In the genomic region with DNA sequence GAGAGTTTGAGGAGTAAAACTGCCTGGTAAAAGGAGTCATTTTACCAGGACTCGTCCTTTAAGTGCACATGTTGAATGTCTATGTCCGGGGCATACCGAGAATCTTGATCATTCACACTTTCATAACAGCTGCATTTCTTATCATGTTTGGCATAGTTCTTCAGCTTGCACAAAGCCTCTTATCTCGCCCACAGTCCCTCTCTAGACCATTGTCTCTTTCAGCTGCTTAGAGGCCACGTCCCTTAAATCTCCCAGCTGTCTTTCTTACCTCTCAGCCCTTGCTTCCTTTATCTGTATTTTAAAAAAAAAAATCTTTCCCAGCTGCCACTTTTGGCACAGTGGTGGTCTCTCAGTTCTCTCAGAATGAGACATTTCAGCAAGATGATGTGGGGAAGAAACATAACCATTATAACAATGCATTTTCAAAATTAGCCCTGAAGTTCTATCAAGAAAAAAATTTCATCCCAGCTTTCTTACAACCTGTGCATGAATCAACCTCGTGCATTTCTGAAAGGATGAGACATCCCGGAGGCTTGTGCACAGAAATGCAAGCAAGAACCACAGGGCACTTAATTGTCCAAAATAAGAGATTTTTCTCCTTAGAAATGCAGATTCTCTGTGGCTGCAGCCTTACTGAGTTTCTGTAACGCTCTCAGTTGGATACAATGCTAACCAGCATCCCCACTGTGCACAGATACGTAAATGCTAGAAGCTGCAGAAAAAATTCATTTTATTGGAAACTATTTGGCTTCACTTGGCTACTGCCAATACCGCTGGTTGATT, we compare ENCODE assay signal across 18 cellular contexts. TPM values are rescaled to one million over a fixed set of nuclear protein-coding genes. Genes with fewer than 3 reads are reported as not detected.
DNase-seq lines count a peak whose midpoint lies in the region; ATAC-seq and TF ChIP-seq lines count a peak whose summit lies in the region.
"Had no signal": no experiment of that assay in that cellular context is flagged by ENCODE, and none has a peak within 500 bp of the region (broad histone marks: within the 10 kb centered on the region; RNA-seq: fewer than 3 reads in every experiment).

No MANE protein-coding gene starts in this region.

- no peaks in the 10 kb centered on the region for H3K79me2 ChIP-seq in GM23248 (ENCODE audit: insufficient read depth)

- H4K8ac ChIP-seq in neuronal stem cell (ENCODE audit: low read depth, low read length) = no peak overlapping the region

- H3K9me2 ChIP-seq in GM23248 (ENCODE audit: insufficient read depth) = no peaks in the 10 kb centered on the region

- H2AFZ ChIP-seq in GM23248 (no peak overlapping the region), neuronal stem cell (ENCODE audit: low read length) (peak overlapping the region; percentile 25)

- H2BK12ac ChIP-seq in neuronal stem cell (ENCODE audit: low read length) = no peak overlapping the region

- H3K27ac ChIP-seq in GM23248 = no peak overlapping the region
- peak overlapping the region; percentile 18 for H3K27ac ChIP-seq in ectodermal cell (ENCODE audit: insufficient read depth, low read depth, low read length, poor library complexity, severe bottlenecking)
- peak overlapping the region; percentile 43 for H3K27ac ChIP-seq in neuronal stem cell (replicated peaks; ENCODE audit: low read length)
- H3K27ac ChIP-seq in CD4-positive, alpha-beta memory T cell (ENCODE audit: low read depth, low read length) = no peak overlapping the region
- H3K27ac ChIP-seq: Peyer's patch had no signal

- CTCF ChIA-PET in CD4-positive, alpha-beta memory T cell (lab: Charles Lee; ENCODE audit: partially characterized antibody) = no interaction called here

- H3K27me3 ChIP-seq in GM23248 (replicated peaks; ENCODE audit: insufficient read depth) (no peaks in the 10 kb centered on the region), ectodermal cell (ENCODE audit: control insufficient read depth, insufficient read depth, low read length, poor library complexity, severe bottlenecking) (no peaks in the 10 kb centered on the region), neuronal stem cell (ENCODE audit: control insufficient read depth in 3 of 3, insufficient read depth in 3 of 3, low read depth in 1 of 3, low read length in 3 of 3) (no peaks in the 10 kb centered on the region)
- H3K27me3 ChIP-seq in CD4-positive, alpha-beta memory T cell (ENCODE audit: insufficient read depth, low read length) = no peaks in the 10 kb centered on the region
- H3K27me3 ChIP-seq: Peyer's patch had no signal

- intact Hi-C loops in CD4-positive, alpha-beta memory T cell (cut with micrococcal nuclease) = no loop called here

- no peak overlapping the region for H3K18ac ChIP-seq in neuronal stem cell (ENCODE audit: low read length)

- no peak overlapping the region for H3K23ac ChIP-seq in neuronal stem cell (ENCODE audit: low read depth, low read length, poor library complexity)

- H3F3A ChIP-seq in GM23248 (ENCODE audit: insufficient read depth) = no peaks in the 10 kb centered on the region

- POLR2A ChIA-PET in CD4-positive, alpha-beta memory T cell (lab: Charles Lee; ENCODE audit: partially characterized antibody) = no interaction called here

- no peak overlapping the region for H2BK5ac ChIP-seq in neuronal stem cell (ENCODE audit: low read length)

- H3K36me3 Mint-ChIP-seq in nephron progenitor cell (ENCODE audit: low read depth) = no peaks in the 10 kb centered on the region
- no peaks in the 10 kb centered on the region for H3K36me3 Mint-ChIP-seq in activated T-cell treated with anti-CD3 and anti-CD28 coated beads, Interleukin-2, amount 50 U/mL, for 72 hours (ENCODE audit: insufficient read depth in 2 of 2)
- no peaks in the 10 kb centered on the region for H3K36me3 Mint-ChIP-seq in CD4-positive, alpha-beta memory T cell

- H3K4me1 Mint-ChIP-seq in nephron progenitor cell = no peaks in the 10 kb centered on the region
- H3K4me1 Mint-ChIP-seq in activated T-cell treated with anti-CD3 and anti-CD28 coated beads, Interleukin-2, amount 50 U/mL, for 72 hours (ENCODE audit: low read depth) = no peaks in the 10 kb centered on the region
- H3K4me1 Mint-ChIP-seq in CD4-positive, alpha-beta memory T cell = no peaks in the 10 kb centered on the region
- H3K4me1 Mint-ChIP-seq: stimulated activated naive CD8-positive, alpha-beta T cell treated with anti-CD3 and anti-CD28 coated beads, Interleukin-15, amount 100 ng/mL, for 72 hours had no signal

- peaks cover 8% of the 10 kb centered on the region for H3K9me3 Mint-ChIP-seq in nephron progenitor cell
- H3K9me3 Mint-ChIP-seq in activated T-cell treated with anti-CD3 and anti-CD28 coated beads, Interleukin-2, amount 50 U/mL, for 72 hours = peaks cover 0 to 1% of the 10 kb centered on the region in 2 donors
- peaks cover 0 to 9% (median under 1%) of the 10 kb centered on the region in 8 donors for H3K9me3 Mint-ChIP-seq in CD4-positive, alpha-beta memory T cell
- H3K9me3 Mint-ChIP-seq: stimulated activated naive CD8-positive, alpha-beta T cell treated with anti-CD3 and anti-CD28 coated beads, Interleukin-15, amount 100 ng/mL, for 72 hours had no signal

- no peak overlapping the region for H3K4me3 ChIP-seq in GM23248
- H3K4me3 ChIP-seq in ectodermal cell (ENCODE audit: insufficient read depth, low read depth, low read length) = no peak overlapping the region
- no peak overlapping the region for H3K4me3 ChIP-seq in neuronal stem cell (ENCODE audit: low read length in 2 of 2)
- H3K4me3 ChIP-seq in CD4-positive, alpha-beta memory T cell (ENCODE audit: low read length in 2 of 2) = no peak overlapping the region
- H3K4me3 ChIP-seq: Peyer's patch had no signal

- no peak overlapping the region for H3K27ac Mint-ChIP-seq in nephron progenitor cell
- H3K27ac Mint-ChIP-seq in activated T-cell treated with anti-CD3 and anti-CD28 coated beads, Interleukin-2, amount 50 U/mL, for 72 hours = no peak overlapping the region
- no peak overlapping the region for H3K27ac Mint-ChIP-seq in CD4-positive, alpha-beta memory T cell
- H3K27ac Mint-ChIP-seq: stimulated activated naive CD8-positive, alpha-beta T cell treated with anti-CD3 and anti-CD28 coated beads, Interleukin-15, amount 100 ng/mL, for 72 hours had no signal

- in situ Hi-C loops in GM23248 (cut with MboI) = no loop called here

- H3K4ac ChIP-seq in neuronal stem cell (ENCODE audit: low read length) = no peak overlapping the region

- H3K27me3 Mint-ChIP-seq in nephron progenitor cell (ENCODE audit: low read depth, poor library complexity) = peaks cover 4% of the 10 kb centered on the region
- no peaks in the 10 kb centered on the region for H3K27me3 Mint-ChIP-seq in activated T-cell treated with anti-CD3 and anti-CD28 coated beads, Interleukin-2, amount 50 U/mL, for 72 hours (ENCODE audit: low read depth)
- H3K27me3 Mint-ChIP-seq in CD4-positive, alpha-beta memory T cell = peaks cover 0 to 6% of the 10 kb centered on the region in 2 donors
- H3K27me3 Mint-ChIP-seq: stimulated activated naive CD8-positive, alpha-beta T cell treated with anti-CD3 and anti-CD28 coated beads, Interleukin-15, amount 100 ng/mL, for 72 hours had no signal

- H3K36me3 ChIP-seq in GM23248 (ENCODE audit: low read depth) = no peaks in the 10 kb centered on the region
- no peaks in the 10 kb centered on the region for H3K36me3 ChIP-seq in ectodermal cell (ENCODE audit: control insufficient read depth, insufficient read depth, low read length)
- no peaks in the 10 kb centered on the region for H3K36me3 ChIP-seq in neuronal stem cell (replicated peaks in 1 of 2; ENCODE audit: control insufficient read depth in 2 of 2, insufficient read depth in 2 of 2, low read length in 2 of 2)
- H3K36me3 ChIP-seq in CD4-positive, alpha-beta memory T cell (ENCODE audit: insufficient read depth, low read length) = no peaks in the 10 kb centered on the region
- H3K36me3 ChIP-seq: Peyer's patch had no signal

- no peak for TF ChIP-seq CTCF in nephron progenitor cell (IDR thresholded peaks at IDR 0.05)

- no peak overlapping the region for H3K4me3 Mint-ChIP-seq in nephron progenitor cell
- no peak overlapping the region for H3K4me3 Mint-ChIP-seq in activated T-cell treated with anti-CD3 and anti-CD28 coated beads, Interleukin-2, amount 50 U/mL, for 72 hours
- H3K4me3 Mint-ChIP-seq in CD4-positive, alpha-beta memory T cell = no peak overlapping the region
- H3K4me3 Mint-ChIP-seq: stimulated activated naive CD8-positive, alpha-beta T cell treated with anti-CD3 and anti-CD28 coated beads, Interleukin-15, amount 100 ng/mL, for 72 hours had no signal

- 43 to 47% methylated on average over 10 of the region's 10 CpGs for WGBS in GM23248 (ENCODE audit: low coverage in 1 of 2, low lambda C conversion rate in 2 of 2, missing lambda C conversion rate in 2 of 2), 2 experiments
- WGBS in ectodermal cell, 2 experiments = 26 to 28% methylated on average over 10 of the region's 10 CpGs
- no CpG with 5 or more reads among the region's 10 CpGs for WGBS in neuronal stem cell (ENCODE audit: extremely low coverage in 2 of 2, insufficient read length in 2 of 2, insufficient replicate concordance in 1 of 2), 2 donors

- no peak overlapping the region for H4K91ac ChIP-seq in neuronal stem cell (ENCODE audit: low read depth, low read length, poor library complexity)

- H3K9ac ChIP-seq in GM23248 = no peak overlapping the region
- H3K9ac ChIP-seq in neuronal stem cell (ENCODE audit: low read depth, low read length, poor library complexity) = no peak overlapping the region

- DNase-seq in GM23248 (peak; percentile 57), NCI-H82 (lab: John Stamatoyannopoulos, UW) (peak; percentile 58), neuronal stem cell (ENCODE audit: low spot score) (no peak), nephron progenitor cell (no peak)
- no peak for DNase-seq in activated T-cell treated with anti-CD3 and anti-CD28 coated beads, Interleukin-2, amount 50 U/mL, for 72 hours
- DNase-seq in CD4-positive, alpha-beta memory T cell = no peak
- DNase-seq: activated CD4-positive, alpha-beta T cell treated with anti-CD3 and anti-CD28 coated beads for 4 hours; activated T-cell treated with anti-CD3 and anti-CD28 coated beads, Interleukin-2, amount 50 U/mL, for 1 hour; amygdala; C1 segment of cervical spinal cord; GF-D8; NCI-H1092; NCI-H345; Peyer's patch; stimulated activated naive CD8-positive, alpha-beta T cell treated with anti-CD3 and anti-CD28 coated beads, Interleukin-15, amount 100 ng/mL, for 72 hours; T-helper 1 cell had no signal

- H2AK5ac ChIP-seq in neuronal stem cell (ENCODE audit: low read depth, low read length) = no peak overlapping the region

- H3K14ac ChIP-seq in neuronal stem cell (ENCODE audit: low read length) = no peak overlapping the region

- no peaks in the 10 kb centered on the region for H3K9me3 ChIP-seq in GM23248 (ENCODE audit: low read depth)
- H3K9me3 ChIP-seq in ectodermal cell (ENCODE audit: control insufficient read depth, low read length) = no peaks in the 10 kb centered on the region
- no peaks in the 10 kb centered on the region for H3K9me3 ChIP-seq in neuronal stem cell (replicated peaks in 1 of 2; ENCODE audit: control insufficient read depth in 2 of 2, insufficient read depth in 1 of 2, low read depth in 1 of 2, low read length in 2 of 2)
- H3K9me3 ChIP-seq in CD4-positive, alpha-beta memory T cell (ENCODE audit: control insufficient read depth in 1 of 2, low read length in 2 of 2) = no peaks in the 10 kb centered on the region
- H3K9me3 ChIP-seq: Peyer's patch had no signal

- H3K79me1 ChIP-seq in neuronal stem cell (ENCODE audit: low read depth, low read length) = no peaks in the 10 kb centered on the region

- H2BK120ac ChIP-seq in neuronal stem cell (ENCODE audit: low read depth, low read length) = no peak overlapping the region

- no peaks in the 10 kb centered on the region for H3K4me1 ChIP-seq in GM23248 (ENCODE audit: insufficient read depth)
- H3K4me1 ChIP-seq in ectodermal cell (ENCODE audit: control insufficient read depth, insufficient read depth, low read length) = peaks cover 9% of the 10 kb centered on the region
- peaks cover 6 to 8% of the 10 kb centered on the region in 2 donors for H3K4me1 ChIP-seq in neuronal stem cell (ENCODE audit: control insufficient read depth in 2 of 2, insufficient read depth in 1 of 2, low read depth in 1 of 2, low read length in 2 of 2)
- H3K4me1 ChIP-seq in CD4-positive, alpha-beta memory T cell (ENCODE audit: insufficient read depth, low read length) = no peaks in the 10 kb centered on the region
- H3K4me1 ChIP-seq: Peyer's patch had no signal

- H4K20me1 ChIP-seq in GM23248 (ENCODE audit: insufficient read depth) = no peaks in the 10 kb centered on the region

- H3K4me2 ChIP-seq in GM23248 (ENCODE audit: unreplicated experiment) (no peak overlapping the region), neuronal stem cell (ENCODE audit: insufficient read depth, low read length, poor library complexity, severe bottlenecking) (no peak overlapping the region)

- no peak for ATAC-seq in HG03571 (IDR thresholded peaks at IDR 0.05; ENCODE audit: unreplicated experiment)
- ATAC-seq in activated T-cell treated with anti-CD3 and anti-CD28 coated beads, Interleukin-2, amount 50 U/mL, for 72 hours (replicated peaks in 1 of 2) = no peak
- ATAC-seq: stimulated activated naive CD8-positive, alpha-beta T cell treated with anti-CD3 and anti-CD28 coated beads, Interleukin-15, amount 100 ng/mL, for 72 hours had no signal

- no peak overlapping the region for H2BK15ac ChIP-seq in neuronal stem cell (ENCODE audit: low read length)

RNA-seq across cellular contexts. Expression of a gene that starts 24.2 kb away (rescaled TPM):
- total RNA-seq in GM23248 (2014; rRNA removed; shearing (Covaris generic)) = 7.3 and 7.9 TPM in 2 replicates
- 3.5 and 4.6 TPM in 2 replicates for polyA plus RNA-seq in GM23248 (2016; fragmentation: Nextera tagmentation; extraction: Ambion mirVana)
- 13.7 TPM for polyA plus RNA-seq in ectodermal cell (2013, experiment 1 of 4)
- 16.1 TPM for polyA plus RNA-seq in ectodermal cell (2013, experiment 2 of 4)
- 12.3 TPM for polyA plus RNA-seq in ectodermal cell (2013, experiment 3 of 4)
- 20.0 TPM for polyA plus RNA-seq in ectodermal cell (2013, experiment 4 of 4)
- polyA plus RNA-seq in neuronal stem cell (2013, experiment 1 of 2) = 13.1 TPM
- 14.4 TPM for polyA plus RNA-seq in neuronal stem cell (2013, experiment 2 of 2)
- total RNA-seq in activated T-cell treated with anti-CD3 and anti-CD28 coated beads, Interleukin-2, amount 50 U/mL, for 72 hours = not detected
- not detected for total RNA-seq in CD4-positive, alpha-beta memory T cell
- polyA plus RNA-seq in CD4-positive, alpha-beta memory T cell = not detected

Comparison
In these comparisons a context has a peak if more than half of its experiments do, and no peak if none do; other contexts are left out.
1. DNase-seq: peak in GM23248 (single experiment) and NCI-H82 (single experiment); none in neuronal stem cell (single experiment), nephron progenitor cell (single experiment), activated T-cell treated with anti-CD3 and anti-CD28 coated beads, Interleukin-2, amount 50 U/mL, for 72 hours (0 of 2) and CD4-positive, alpha-beta memory T cell (0 of 5).
2. H3K27ac ChIP-seq: peak in ectodermal cell (single experiment) and neuronal stem cell (single experiment); none in GM23248 (single experiment) and CD4-positive, alpha-beta memory T cell (single experiment).